In the genomic region with DNA sequence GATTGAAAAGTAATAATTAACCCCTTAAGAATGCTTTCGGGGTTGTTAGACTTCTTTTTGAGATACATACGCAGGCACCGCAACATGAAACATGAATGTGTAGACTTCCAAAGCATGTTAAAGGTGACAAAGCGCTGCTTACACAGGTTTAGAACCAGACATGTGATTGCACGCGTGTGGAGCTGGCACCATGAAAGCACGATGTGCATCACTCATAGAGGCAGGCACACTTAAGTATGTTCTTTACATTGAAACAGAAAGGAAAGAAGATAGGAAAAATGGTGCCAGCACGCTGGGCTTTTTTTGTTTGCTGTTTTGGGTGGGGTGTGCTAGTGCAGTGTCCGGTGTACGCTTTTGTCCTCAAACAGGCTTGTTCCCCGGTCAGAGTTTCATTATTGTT, we compare ENCODE assay signal across 1 cellular context.
TF ChIP-seq lines count a peak whose summit lies in the region.

No MANE protein-coding gene starts in this region.

TF ChIP-seq in GM23338, 12 proteins besides CTCF, POLR2A, EP300 and RAD21 (continued from another document):
- TF ChIP-seq, protein P1, sequence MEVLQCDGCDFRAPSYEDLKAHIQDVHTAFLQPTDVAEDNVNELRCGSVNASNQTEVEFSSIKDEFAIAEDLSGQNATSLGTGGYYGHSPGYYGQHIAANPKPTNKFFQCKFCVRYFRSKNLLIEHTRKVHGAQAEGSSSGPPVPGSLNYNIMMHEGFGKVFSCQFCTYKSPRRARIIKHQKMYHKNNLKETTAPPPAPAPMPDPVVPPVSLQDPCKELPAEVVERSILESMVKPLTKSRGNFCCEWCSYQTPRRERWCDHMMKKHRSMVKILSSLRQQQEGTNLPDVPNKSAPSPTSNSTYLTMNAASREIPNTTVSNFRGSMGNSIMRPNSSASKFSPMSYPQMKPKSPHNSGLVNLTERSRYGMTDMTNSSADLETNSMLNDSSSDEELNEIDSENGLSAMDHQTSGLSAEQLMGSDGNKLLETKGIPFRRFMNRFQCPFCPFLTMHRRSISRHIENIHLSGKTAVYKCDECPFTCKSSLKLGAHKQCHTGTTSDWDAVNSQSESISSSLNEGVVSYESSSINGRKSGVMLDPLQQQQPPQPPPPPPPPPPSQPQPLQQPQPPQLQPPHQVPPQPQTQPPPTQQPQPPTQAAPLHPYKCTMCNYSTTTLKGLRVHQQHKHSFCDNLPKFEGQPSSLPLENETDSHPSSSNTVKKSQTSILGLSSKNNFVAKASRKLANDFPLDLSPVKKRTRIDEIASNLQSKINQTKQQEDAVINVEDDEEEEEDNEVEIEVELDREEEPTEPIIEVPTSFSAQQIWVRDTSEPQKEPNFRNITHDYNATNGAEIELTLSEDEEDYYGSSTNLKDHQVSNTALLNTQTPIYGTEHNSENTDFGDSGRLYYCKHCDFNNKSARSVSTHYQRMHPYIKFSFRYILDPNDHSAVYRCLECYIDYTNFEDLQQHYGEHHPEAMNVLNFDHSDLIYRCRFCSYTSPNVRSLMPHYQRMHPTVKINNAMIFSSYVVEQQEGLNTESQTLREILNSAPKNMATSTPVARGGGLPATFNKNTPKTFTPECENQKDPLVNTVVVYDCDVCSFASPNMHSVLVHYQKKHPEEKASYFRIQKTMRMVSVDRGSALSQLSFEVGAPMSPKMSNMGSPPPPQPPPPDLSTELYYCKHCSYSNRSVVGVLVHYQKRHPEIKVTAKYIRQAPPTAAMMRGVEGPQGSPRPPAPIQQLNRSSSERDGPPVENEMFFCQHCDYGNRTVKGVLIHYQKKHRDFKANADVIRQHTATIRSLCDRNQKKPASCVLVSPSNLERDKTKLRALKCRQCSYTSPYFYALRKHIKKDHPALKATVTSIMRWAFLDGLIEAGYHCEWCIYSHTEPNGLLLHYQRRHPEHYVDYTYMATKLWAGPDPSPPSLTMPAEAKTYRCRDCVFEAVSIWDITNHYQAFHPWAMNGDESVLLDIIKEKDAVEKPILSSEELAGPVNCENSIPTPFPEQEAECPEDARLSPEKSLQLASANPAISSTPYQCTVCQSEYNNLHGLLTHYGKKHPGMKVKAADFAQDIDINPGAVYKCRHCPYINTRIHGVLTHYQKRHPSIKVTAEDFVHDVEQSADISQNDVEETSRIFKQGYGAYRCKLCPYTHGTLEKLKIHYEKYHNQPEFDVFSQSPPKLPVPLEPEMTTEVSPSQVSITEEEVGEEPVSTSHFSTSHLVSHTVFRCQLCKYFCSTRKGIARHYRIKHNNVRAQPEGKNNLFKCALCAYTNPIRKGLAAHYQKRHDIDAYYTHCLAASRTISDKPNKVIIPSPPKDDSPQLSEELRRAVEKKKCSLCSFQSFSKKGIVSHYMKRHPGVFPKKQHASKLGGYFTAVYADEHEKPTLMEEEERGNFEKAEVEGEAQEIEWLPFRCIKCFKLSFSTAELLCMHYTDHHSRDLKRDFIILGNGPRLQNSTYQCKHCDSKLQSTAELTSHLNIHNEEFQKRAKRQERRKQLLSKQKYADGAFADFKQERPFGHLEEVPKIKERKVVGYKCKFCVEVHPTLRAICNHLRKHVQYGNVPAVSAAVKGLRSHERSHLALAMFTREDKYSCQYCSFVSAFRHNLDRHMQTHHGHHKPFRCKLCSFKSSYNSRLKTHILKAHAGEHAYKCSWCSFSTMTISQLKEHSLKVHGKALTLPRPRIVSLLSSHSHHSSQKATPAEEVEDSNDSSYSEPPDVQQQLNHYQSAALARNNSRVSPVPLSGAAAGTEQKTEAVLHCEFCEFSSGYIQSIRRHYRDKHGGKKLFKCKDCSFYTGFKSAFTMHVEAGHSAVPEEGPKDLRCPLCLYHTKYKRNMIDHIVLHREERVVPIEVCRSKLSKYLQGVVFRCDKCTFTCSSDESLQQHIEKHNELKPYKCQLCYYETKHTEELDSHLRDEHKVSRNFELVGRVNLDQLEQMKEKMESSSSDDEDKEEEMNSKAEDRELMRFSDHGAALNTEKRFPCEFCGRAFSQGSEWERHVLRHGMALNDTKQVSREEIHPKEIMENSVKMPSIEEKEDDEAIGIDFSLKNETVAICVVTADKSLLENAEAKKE (CRISPR knock-in tag; IDR thresholded peaks at IDR 0.05) = no peak
- no peak for TF ChIP-seq EZH2phosphoT487 (IDR thresholded peaks at IDR 0.05; ENCODE audit: unreplicated experiment)
- TF ChIP-seq, protein P2, sequence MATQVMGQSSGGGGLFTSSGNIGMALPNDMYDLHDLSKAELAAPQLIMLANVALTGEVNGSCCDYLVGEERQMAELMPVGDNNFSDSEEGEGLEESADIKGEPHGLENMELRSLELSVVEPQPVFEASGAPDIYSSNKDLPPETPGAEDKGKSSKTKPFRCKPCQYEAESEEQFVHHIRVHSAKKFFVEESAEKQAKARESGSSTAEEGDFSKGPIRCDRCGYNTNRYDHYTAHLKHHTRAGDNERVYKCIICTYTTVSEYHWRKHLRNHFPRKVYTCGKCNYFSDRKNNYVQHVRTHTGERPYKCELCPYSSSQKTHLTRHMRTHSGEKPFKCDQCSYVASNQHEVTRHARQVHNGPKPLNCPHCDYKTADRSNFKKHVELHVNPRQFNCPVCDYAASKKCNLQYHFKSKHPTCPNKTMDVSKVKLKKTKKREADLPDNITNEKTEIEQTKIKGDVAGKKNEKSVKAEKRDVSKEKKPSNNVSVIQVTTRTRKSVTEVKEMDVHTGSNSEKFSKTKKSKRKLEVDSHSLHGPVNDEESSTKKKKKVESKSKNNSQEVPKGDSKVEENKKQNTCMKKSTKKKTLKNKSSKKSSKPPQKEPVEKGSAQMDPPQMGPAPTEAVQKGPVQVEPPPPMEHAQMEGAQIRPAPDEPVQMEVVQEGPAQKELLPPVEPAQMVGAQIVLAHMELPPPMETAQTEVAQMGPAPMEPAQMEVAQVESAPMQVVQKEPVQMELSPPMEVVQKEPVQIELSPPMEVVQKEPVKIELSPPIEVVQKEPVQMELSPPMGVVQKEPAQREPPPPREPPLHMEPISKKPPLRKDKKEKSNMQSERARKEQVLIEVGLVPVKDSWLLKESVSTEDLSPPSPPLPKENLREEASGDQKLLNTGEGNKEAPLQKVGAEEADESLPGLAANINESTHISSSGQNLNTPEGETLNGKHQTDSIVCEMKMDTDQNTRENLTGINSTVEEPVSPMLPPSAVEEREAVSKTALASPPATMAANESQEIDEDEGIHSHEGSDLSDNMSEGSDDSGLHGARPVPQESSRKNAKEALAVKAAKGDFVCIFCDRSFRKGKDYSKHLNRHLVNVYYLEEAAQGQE (IDR thresholded peaks at IDR 0.05; ENCODE audit: unreplicated experiment) = no peak
- no peak for TF ChIP-seq JUNB (IDR thresholded peaks at IDR 0.05; ENCODE audit: unreplicated experiment)
- no peak for TF ChIP-seq ZNF114 (CRISPR knock-in tag; IDR thresholded peaks at IDR 0.05)
- no peak for TF ChIP-seq NANOG (IDR thresholded peaks at IDR 0.05; ENCODE audit: borderline replicate concordance)
- no peak for TF ChIP-seq EZH2 (IDR thresholded peaks at IDR 0.05; ENCODE audit: low read depth, unreplicated experiment)
